21 cellular contexts compared by ENCODE assay signal in genomic region chr17:80352216-80352895, GRCh38.
"Had no signal": no experiment of that assay in that cellular context is flagged by ENCODE, and none has a peak within 500 bp of the region (broad histone marks: within the 10 kb centered on the region; RNA-seq: fewer than 3 reads in every experiment).

No MANE protein-coding gene starts in this region.

- H3K4me1 ChIP-seq: body of pancreas, left lung, tibial nerve had no signal

- H3K27me3 ChIP-seq: body of pancreas, left lung, tibial nerve had no signal

- H3K4me3 Mint-ChIP-seq: naive B cell; neural crest cell; stimulated activated naive CD8-positive, alpha-beta T cell treated with anti-CD3 and anti-CD28 coated beads, Interleukin-15, Interleukin-2, amounts not matched to agents 100 ng/mL and 50 ng/mL, for 24 hours had no signal

- ATAC-seq: body of pancreas, left lung had no signal

- DNase-seq: activated CD4-positive, alpha-beta T cell treated with anti-CD3 and anti-CD28 coated beads for 1 hour; activated CD4-positive, alpha-beta T cell treated with anti-CD3 and anti-CD28 coated beads, Interleukin-2, amount 50 U/mL, for 4 hours; activated CD8-positive, alpha-beta memory T cell treated with anti-CD3 and anti-CD28 coated beads for 24 hours; activated CD8-positive, alpha-beta memory T cell treated with anti-CD3 and anti-CD28 coated beads, Interleukin-2, amount 50 U/mL, for 4 hours; anterior cingulate cortex; body of pancreas; caudate nucleus; effector memory CD4-positive, alpha-beta T cell; foreskin melanocyte; kidney glomerular epithelial cell; left lung; naive B cell; retina; stimulated activated CD4-positive, alpha-beta T cell treated with anti-CD3 and anti-CD28 coated beads, Interleukin-4, amount 100 ng/mL, for 24 hours; T-helper 1 cell; T-helper 9 cell had no signal

- H3K9me3 Mint-ChIP-seq: naive B cell; neural crest cell; stimulated activated naive CD8-positive, alpha-beta T cell treated with anti-CD3 and anti-CD28 coated beads, Interleukin-15, Interleukin-2, amounts not matched to agents 100 ng/mL and 50 ng/mL, for 24 hours had no signal

- H3K9me3 ChIP-seq: body of pancreas, left lung, tibial nerve had no signal

- H3K27ac ChIP-seq: body of pancreas, left lung, tibial nerve had no signal

- H3K27me3 Mint-ChIP-seq: naive B cell; progenitor cell of endocrine pancreas; stimulated activated naive CD8-positive, alpha-beta T cell treated with anti-CD3 and anti-CD28 coated beads, Interleukin-15, Interleukin-2, amounts not matched to agents 100 ng/mL and 50 ng/mL, for 24 hours had no signal

- H3K4me3 ChIP-seq: body of pancreas, left lung, lung, tibial nerve had no signal

- H3K27ac Mint-ChIP-seq: progenitor cell of endocrine pancreas; stimulated activated naive CD8-positive, alpha-beta T cell treated with anti-CD3 and anti-CD28 coated beads, Interleukin-15, Interleukin-2, amounts not matched to agents 100 ng/mL and 50 ng/mL, for 24 hours had no signal
